Comparison of ENCODE assay signal across 20 cellular contexts in the genomic region with DNA sequence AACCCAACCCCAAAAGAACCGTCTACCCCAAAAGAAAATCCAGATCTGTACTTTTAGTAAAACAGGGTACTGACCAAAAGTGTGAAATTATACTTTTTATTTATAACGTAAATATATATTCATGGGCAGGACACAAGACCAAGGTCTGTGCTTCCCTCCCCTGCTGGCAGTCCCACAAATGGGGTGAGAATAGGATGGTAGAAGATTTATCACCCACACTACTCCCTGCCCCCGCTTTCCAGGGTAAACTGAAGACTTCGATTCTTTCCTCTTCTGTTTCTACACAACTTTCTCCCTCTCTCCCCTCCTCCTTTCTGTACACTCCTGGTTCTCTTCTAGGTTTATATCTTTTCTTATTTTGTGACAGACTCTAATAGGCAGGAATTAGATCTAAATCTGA.
A peak's percentile ranks its signal among the peaks of the same experiment; 100 is the strongest.
DNase-seq lines count a peak whose midpoint lies in the region; ATAC-seq, FAIRE-seq and TF ChIP-seq lines count a peak whose summit lies in the region.
"Had no signal": no experiment of that assay in that cellular context is flagged by ENCODE, and none has a peak within 500 bp of the region (broad histone marks: within the 10 kb centered on the region; RNA-seq: fewer than 3 reads in every experiment).

No MANE protein-coding gene starts in this region.

- ATAC-seq in GM18873 (IDR thresholded peaks at IDR 0.05; ENCODE audit: low FRiP score, unreplicated experiment), result no peak
- ATAC-seq: HCT116, HepG2 had no signal

- WGBS in H9 (ENCODE audit: extremely low coverage, insufficient read length, low lambda C conversion rate), result no CpG with 5 or more reads among the region's 4 CpGs
- 86% methylated on average over 2 of the region's 4 CpGs for WGBS in HUES64

- no peak overlapping the region for H2AK5ac ChIP-seq in H9 (ENCODE audit: insufficient read length, low read length)

- H3K36me3 Mint-ChIP-seq in H9 (ENCODE audit: insufficient read depth in 1 of 3, low read depth in 3 of 3), result peaks cover 0 to 20% (median 3%) of the 10 kb centered on the region in 3 experiments; a peak in 3 of 7 replicates
- no peaks in the 10 kb centered on the region for H3K36me3 Mint-ChIP-seq in nephron progenitor cell (ENCODE audit: low read depth)
- H3K36me3 Mint-ChIP-seq: IgD-negative memory B cell had no signal

- H3K4me1 ChIP-seq in H9 (ENCODE audit: insufficient read depth, low read length) (peaks cover 12% of the 10 kb centered on the region), HUES64 (ENCODE audit: insufficient read depth, low read length) (peaks cover 30% of the 10 kb centered on the region)

- H4K91ac ChIP-seq in H9 (ENCODE audit: insufficient read length, low read depth, low read length), result no peak overlapping the region

- H3K9ac ChIP-seq in H9 (ENCODE audit: extremely low read depth, insufficient read length, low read length), result no peak overlapping the region
- peak overlapping the region; percentile 15; the same call in 1 of the 2 replicates for H3K9ac ChIP-seq in HUES64 (ENCODE audit: low read depth, low read length)

- H3K27me3 ChIP-seq in H9 (ENCODE audit: insufficient read depth, low read length) (no peaks in the 10 kb centered on the region), HUES64 (ENCODE audit: insufficient read depth, low read length) (no peaks in the 10 kb centered on the region)

- H3K79me2 ChIP-seq in H9 (ENCODE audit: insufficient read depth, low read length), result no peaks in the 10 kb centered on the region

- H3K4ac ChIP-seq in H9 (ENCODE audit: low read depth, low read length), result no peak overlapping the region

- H2BK20ac ChIP-seq in H9 (ENCODE audit: low read depth, low read length, poor library complexity, severe bottlenecking), result no peak overlapping the region

- H3K23me2 ChIP-seq in H9 (ENCODE audit: insufficient read length, low read depth, low read length, poor library complexity, severe bottlenecking), result no peaks in the 10 kb centered on the region

- H3K14ac ChIP-seq in H9 (ENCODE audit: insufficient read depth, low read length), result no peak overlapping the region

- H3K4me3 Mint-ChIP-seq in H9 (peak overlapping the region in 1 of 2 experiments; percentile 53; a peak in 3 of 5 replicates), nephron progenitor cell (no peak overlapping the region)
- H3K4me3 Mint-ChIP-seq: CD4-positive, alpha-beta T cell; HFFc6 had no signal

- H3K18ac ChIP-seq in H9 (ENCODE audit: insufficient read length, low read depth, low read length), result no peak overlapping the region

- H3T11ph ChIP-seq in H9 (ENCODE audit: low read length), result no peak overlapping the region

- H3K27me3 Mint-ChIP-seq in H9 (ENCODE audit: low read depth), result no peaks in the 10 kb centered on the region
- H3K27me3 Mint-ChIP-seq in nephron progenitor cell (ENCODE audit: low read depth, poor library complexity), result peaks cover 3% of the 10 kb centered on the region

- H3K36me3 ChIP-seq in HUES64 (ENCODE audit: insufficient read depth, low read length), result no peaks in the 10 kb centered on the region

- no peak for FAIRE-seq in urothelium cell line (lab: Jason Lieb, UNC)
- FAIRE-seq: A204.1, HepG2 had no signal

- H4K5ac ChIP-seq in H9 (ENCODE audit: insufficient read length, low read depth, low read length), result no peak overlapping the region

- no peak overlapping the region for H2BK12ac ChIP-seq in H9 (ENCODE audit: insufficient read length, low read depth, low read length)

- no peak overlapping the region for H2BK5ac ChIP-seq in H9 (ENCODE audit: insufficient read length, low read length)

- H3K27ac ChIP-seq in H9 (ENCODE audit: insufficient read length, low read depth, low read length), result no peak overlapping the region
- H3K27ac ChIP-seq in HUES64 (ENCODE audit: low read depth, low read length), result peak overlapping the region; percentile 73; the same call in 1 of the 2 replicates
- H3K27ac ChIP-seq: C4-2B, HL-60 had no signal

- no peak overlapping the region for H2BK15ac ChIP-seq in H9 (ENCODE audit: low read depth, low read length)

- H3K4me2 ChIP-seq in H9 (ENCODE audit: insufficient read depth, insufficient read length, low read length), result no peak overlapping the region

- H3K27ac Mint-ChIP-seq in H9, result peak overlapping the region; percentile 69 to 95 (median 76); a peak in 6 of 7 replicates
- peak overlapping the region; percentile 36 for H3K27ac Mint-ChIP-seq in nephron progenitor cell
- H3K27ac Mint-ChIP-seq: CD4-positive, alpha-beta T cell; HFFc6; IgD-negative memory B cell had no signal

- H3K23ac ChIP-seq in H9 (ENCODE audit: insufficient read length, low read depth, low read length), result no peak overlapping the region

- H3K4me1 Mint-ChIP-seq in H9, result peaks cover 42 to 43% of the 10 kb centered on the region in 2 experiments
- H3K4me1 Mint-ChIP-seq in nephron progenitor cell, result peaks cover 13% of the 10 kb centered on the region

- DNase-seq in H9, result no peak
- DNase-seq in nephron progenitor cell, result no peak
- no peak for DNase-seq in urothelium cell line (ENCODE audit: low spot score)
- no peak for DNase-seq in NCI-H187 (lab: John Stamatoyannopoulos, UW)
- DNase-seq in NAMALWA (ENCODE audit: low spot score), result no peak
- DNase-seq: AML-193; Caco-2; CD4-positive, alpha-beta T cell; DMS79 treated with DMSO at 0.1 percent for 48 hours; GF-D8; HFFc6; KG1 had no signal

- no peak overlapping the region for H4K8ac ChIP-seq in H9 (replicated peaks; ENCODE audit: insufficient read length, low read depth, low read length)

- H3K9me3 ChIP-seq in H9 (ENCODE audit: control insufficient read depth, low read depth, low read length), result no peaks in the 10 kb centered on the region
- H3K9me3 ChIP-seq in HUES64 (ENCODE audit: insufficient read depth, low read depth, low read length), result no peaks in the 10 kb centered on the region
- H3K9me3 ChIP-seq: Caco-2 had no signal

- no peaks in the 10 kb centered on the region for H4K20me1 ChIP-seq in H9 (ENCODE audit: control insufficient read depth, insufficient read depth, insufficient read length)

- H3K4me3 ChIP-seq in HUES64 (ENCODE audit: low read length), result no peak overlapping the region

- TF ChIP-seq CTCF in H9 (conservative IDR thresholded peaks at IDR 0.05), result no peak
- no peak for TF ChIP-seq CTCF in nephron progenitor cell (IDR thresholded peaks at IDR 0.05)

- no peak overlapping the region for H2AFZ ChIP-seq in H9 (ENCODE audit: low read length)

- H3K56ac ChIP-seq in H9 (ENCODE audit: insufficient read length, low read depth, low read length), result no peak overlapping the region

- H3K9me3 Mint-ChIP-seq in H9 (peaks cover 0 to 3% of the 10 kb centered on the region in 2 experiments; a peak in 2 of 5 replicates), nephron progenitor cell (no peaks in the 10 kb centered on the region)
- H3K9me3 Mint-ChIP-seq: CD4-positive, alpha-beta T cell; HFFc6; IgD-negative memory B cell had no signal

- no peaks in the 10 kb centered on the region for H3K79me1 ChIP-seq in H9 (ENCODE audit: insufficient read depth, low read depth, low read length, poor library complexity, severe bottlenecking)

- H2BK120ac ChIP-seq in H9 (ENCODE audit: low read depth, low read length, poor library complexity, severe bottlenecking), result no peak overlapping the region
